In genomic region chr1:98761238-98761637, GRCh38 we compare ENCODE assay signal across 14 cellular contexts.
A peak's percentile ranks its signal among the peaks of the same experiment; 100 is the strongest.
DNase-seq lines count a peak whose midpoint lies in the region; ATAC-seq and TF ChIP-seq lines count a peak whose summit lies in the region.
"Had no signal": no experiment of that assay in that cellular context is flagged by ENCODE, and none has a peak within 500 bp of the region (broad histone marks: within the 10 kb centered on the region; RNA-seq: fewer than 3 reads in every experiment).

No MANE protein-coding gene starts in this region.

- no peak for ATAC-seq in GM21515 (IDR thresholded peaks at IDR 0.05; ENCODE audit: unreplicated experiment)
- ATAC-seq: stimulated activated naive CD8-positive, alpha-beta T cell treated with anti-CD3 and anti-CD28 coated beads, Interleukin-15, Interleukin-2, amounts not matched to agents 100 U/mL and 50 U/mL, for 24 hours; T-cell had no signal

- no peaks in the 10 kb centered on the region for H3K9me3 Mint-ChIP-seq in Calu3 (ENCODE audit: low read depth, unreplicated experiment)
- H3K9me3 Mint-ChIP-seq in activated T-cell treated with anti-CD3 and anti-CD28 coated beads, Interleukin-2, amount 50 U/mL, for 24 hours: no peaks in the 10 kb centered on the region
- H3K9me3 Mint-ChIP-seq: activated naive CD8-positive, alpha-beta T cell treated with anti-CD3 and anti-CD28 coated beads, Interleukin-2, amount 10 ng/mL, durations not matched to agents 7 days and 5 days; IgD-negative memory B cell; naive B cell; T-cell had no signal

- CTCF ChIA-PET in Calu3 (lab: Charles Lee): interaction anchor here (0.6 to 1.1 kb wide), 3 partner anchors 11 to 55 kb away, joined by 3 to 6 read pairs (median 3); no protein-coding TSS in a partner anchor
- CTCF ChIA-PET in SK-N-SH (lab: Yijun Ruan, JAX): interaction anchor here (5.2 kb wide), 1 partner anchor 11 kb away, joined by 46 read pairs; no protein-coding TSS in a partner anchor

- H3K9me2 ChIP-seq in SK-N-SH: no peaks in the 10 kb centered on the region

- WGBS in SK-N-SH (ENCODE audit: low lambda C conversion rate): 72% methylated on average over 3 of the region's 3 CpGs
- WGBS in transverse colon (ENCODE audit: low coverage in 1 of 2), 2 donors: 80% methylated on average over 1 to 3 of the region's 3 CpGs

- H3K27me3 ChIP-seq in SK-N-SH (ENCODE audit: insufficient read depth) (no peaks in the 10 kb centered on the region), transverse colon (no peaks in the 10 kb centered on the region)

- no peak overlapping the region for H3K4me2 ChIP-seq in SK-N-SH

- H3K27me3 Mint-ChIP-seq in Calu3 (ENCODE audit: unreplicated experiment): no peaks in the 10 kb centered on the region
- no peaks in the 10 kb centered on the region for H3K27me3 Mint-ChIP-seq in activated T-cell treated with anti-CD3 and anti-CD28 coated beads, Interleukin-2, amount 50 U/mL, for 24 hours
- H3K27me3 Mint-ChIP-seq: activated naive CD8-positive, alpha-beta T cell treated with anti-CD3 and anti-CD28 coated beads, Interleukin-2, amount 10 ng/mL, durations not matched to agents 7 days and 5 days; IgD-negative memory B cell; T-cell had no signal

- intact Hi-C loops in Calu3 (cut with micrococcal nuclease; ENCODE audit: unreplicated experiment) (no loop called here), transverse colon (cut with DNase I; ENCODE audit: low total_unique reads) (no loop called here)

- DNase-seq in Calu3 (peak; percentile 3), KBM-7 (peak; percentile 3), SK-N-SH (no peak), iris pigment epithelial cell (ENCODE audit: low read depth) (peak; percentile 6), transverse colon (no peak)
- no peak for DNase-seq in activated T-cell treated with anti-CD3 and anti-CD28 coated beads, Interleukin-2, amount 50 U/mL, for 24 hours
- DNase-seq in activated CD4-positive, CD25-positive, alpha-beta regulatory T cell treated with anti-CD3 and anti-CD28 coated beads, Interleukin-2, amount 50 U/mL, for 72 hours: no peak
- DNase-seq: activated naive CD8-positive, alpha-beta T cell treated with anti-CD3 and anti-CD28 coated beads, Interleukin-2, amount 10 ng/mL, durations not matched to agents 7 days and 5 days; naive B cell; NCI-H226; stimulated activated naive CD8-positive, alpha-beta T cell treated with anti-CD3 and anti-CD28 coated beads, Interleukin-15, Interleukin-2, amounts not matched to agents 100 U/mL and 50 U/mL, for 24 hours; T-cell had no signal

- H3K9me3 ChIP-seq in SK-N-SH (no peaks in the 10 kb centered on the region), transverse colon (no peaks in the 10 kb centered on the region)

- no peaks in the 10 kb centered on the region for H3K36me3 Mint-ChIP-seq in Calu3 (ENCODE audit: insufficient read depth, unreplicated experiment)
- no peaks in the 10 kb centered on the region for H3K36me3 Mint-ChIP-seq in activated T-cell treated with anti-CD3 and anti-CD28 coated beads, Interleukin-2, amount 50 U/mL, for 24 hours (ENCODE audit: low read depth)
- H3K36me3 Mint-ChIP-seq: activated naive CD8-positive, alpha-beta T cell treated with anti-CD3 and anti-CD28 coated beads, Interleukin-2, amount 10 ng/mL, durations not matched to agents 7 days and 5 days; IgD-negative memory B cell; naive B cell; T-cell had no signal

- H3F3A ChIP-seq in SK-N-SH (replicated peaks; ENCODE audit: insufficient read depth): no peaks in the 10 kb centered on the region

- no TSS peak for BruUV-seq in Calu3 (replicated peaks; lab: Mats Ljungman, UMichigan)

- H3K27ac ChIP-seq in SK-N-SH (ENCODE audit: low read depth in 2 of 2, low read length in 1 of 2) (no peak overlapping the region), transverse colon (no peak overlapping the region)

- H3K36me3 ChIP-seq in SK-N-SH (replicated peaks in 1 of 2; ENCODE audit: control insufficient read depth in 1 of 2, insufficient read depth in 2 of 2, low read length in 1 of 2) (peaks cover 9 to 11% of the 10 kb centered on the region in 2 experiments), transverse colon (no peaks in the 10 kb centered on the region)

- H2AFZ ChIP-seq in SK-N-SH (ENCODE audit: low read depth): no peak overlapping the region

- H3K27ac Mint-ChIP-seq in Calu3 (ENCODE audit: unreplicated experiment): no peak overlapping the region
- H3K27ac Mint-ChIP-seq in activated T-cell treated with anti-CD3 and anti-CD28 coated beads, Interleukin-2, amount 50 U/mL, for 24 hours: no peak overlapping the region
- H3K27ac Mint-ChIP-seq: activated naive CD8-positive, alpha-beta T cell treated with anti-CD3 and anti-CD28 coated beads, Interleukin-2, amount 10 ng/mL, durations not matched to agents 7 days and 5 days; IgD-negative memory B cell; T-cell had no signal

- TF ChIP-seq EP300 in SK-N-SH (IDR thresholded peaks at IDR 0.05; ENCODE audit: borderline replicate concordance in 1 of 2, low read depth in 1 of 2, low read length in 1 of 2) (no peak), transverse colon (IDR thresholded peaks at IDR 0.05; ENCODE audit: low read depth) (no peak)

- peak; percentile 34; the same call in 1 of the 2 replicates for TF ChIP-seq RAD21 in SK-N-SH (IDR thresholded peaks at IDR 0.05; ENCODE audit: low read length)

- no peak overlapping the region for H3K4me3 ChIP-seq in SK-N-SH (ENCODE audit: low read depth in 2 of 2, low read length in 1 of 2)
- no peak overlapping the region for H3K4me3 ChIP-seq in transverse colon

- H3K9ac ChIP-seq in SK-N-SH: no peak overlapping the region

- H3K4me1 Mint-ChIP-seq in Calu3 (ENCODE audit: low read depth, unreplicated experiment): no peaks in the 10 kb centered on the region
- H3K4me1 Mint-ChIP-seq in activated T-cell treated with anti-CD3 and anti-CD28 coated beads, Interleukin-2, amount 50 U/mL, for 24 hours (ENCODE audit: low read depth): no peaks in the 10 kb centered on the region
- H3K4me1 Mint-ChIP-seq: activated naive CD8-positive, alpha-beta T cell treated with anti-CD3 and anti-CD28 coated beads, Interleukin-2, amount 10 ng/mL, durations not matched to agents 7 days and 5 days had no signal

- no peak overlapping the region for H3K4me3 Mint-ChIP-seq in Calu3 (ENCODE audit: low read depth, unreplicated experiment)
- no peak overlapping the region for H3K4me3 Mint-ChIP-seq in activated T-cell treated with anti-CD3 and anti-CD28 coated beads, Interleukin-2, amount 50 U/mL, for 24 hours
- H3K4me3 Mint-ChIP-seq: activated naive CD8-positive, alpha-beta T cell treated with anti-CD3 and anti-CD28 coated beads, Interleukin-2, amount 10 ng/mL, durations not matched to agents 7 days and 5 days; IgD-negative memory B cell; naive B cell; T-cell had no signal

- TF ChIP-seq CTCF in Calu3 (IDR thresholded peaks at IDR 0.05; ENCODE audit: unreplicated experiment) (no peak), SK-N-SH (IDR thresholded peaks at IDR 0.05) (peak; percentile 19; the same call in 1 of the 2 replicates), transverse colon (IDR thresholded peaks at IDR 0.05) (no peak)

- no peak for TF ChIP-seq POLR2A in transverse colon (IDR thresholded peaks at IDR 0.05)

- H3K79me2 ChIP-seq in SK-N-SH (ENCODE audit: insufficient read depth): no peaks in the 10 kb centered on the region

- POLR2A ChIA-PET in SK-N-SH (lab: Yijun Ruan, JAX): no interaction called here

- H4K20me1 ChIP-seq in SK-N-SH (ENCODE audit: insufficient read depth): no peaks in the 10 kb centered on the region

- peaks cover 0 to 11% of the 10 kb centered on the region in 2 experiments; a peak in 2 of 4 replicates for H3K4me1 ChIP-seq in SK-N-SH (ENCODE audit: control insufficient read depth in 1 of 2, insufficient read depth in 2 of 2, low read depth in 1 of 2, low read length in 1 of 2)
- H3K4me1 ChIP-seq in transverse colon: no peaks in the 10 kb centered on the region

- in situ Hi-C loops in KBM-7 (cut with MboI; ENCODE audit: low pct_unique_long_range_greater_than_20kb, low sequenced_read_pairs): no loop called here
- in situ Hi-C loops in transverse colon (cut with MboI; ENCODE audit: low pct_ligation_motif_present in 1 of 4, low pct_unique_long_range_greater_than_20kb in 1 of 4, low sequenced_read_pairs in 3 of 4): no loop called here

TF ChIP-seq in SK-N-SH, 30 proteins besides CTCF, POLR2A, EP300 and RAD21:
- TF ChIP-seq FOXM1 (IDR thresholded peaks at IDR 0.05; ENCODE audit: low read depth): no peak
- TF ChIP-seq YY1 (IDR thresholded peaks at IDR 0.05; ENCODE audit: low read depth): no peak

Comparison
In these comparisons a context has a peak if more than half of its experiments do, and no peak if none do; other contexts are left out.
1. DNase-seq: peak in Calu3 (single experiment), KBM-7 (single experiment) and iris pigment epithelial cell (single experiment); none in SK-N-SH (single experiment), activated T-cell treated with anti-CD3 and anti-CD28 coated beads, Interleukin-2, amount 50 U/mL, for 24 hours (single experiment), transverse colon (single experiment) and activated CD4-positive, CD25-positive, alpha-beta regulatory T cell treated with anti-CD3 and anti-CD28 coated beads, Interleukin-2, amount 50 U/mL, for 72 hours (single experiment).